Comparison of ENCODE assay signal across 8 cellular contexts in the genomic region with DNA sequence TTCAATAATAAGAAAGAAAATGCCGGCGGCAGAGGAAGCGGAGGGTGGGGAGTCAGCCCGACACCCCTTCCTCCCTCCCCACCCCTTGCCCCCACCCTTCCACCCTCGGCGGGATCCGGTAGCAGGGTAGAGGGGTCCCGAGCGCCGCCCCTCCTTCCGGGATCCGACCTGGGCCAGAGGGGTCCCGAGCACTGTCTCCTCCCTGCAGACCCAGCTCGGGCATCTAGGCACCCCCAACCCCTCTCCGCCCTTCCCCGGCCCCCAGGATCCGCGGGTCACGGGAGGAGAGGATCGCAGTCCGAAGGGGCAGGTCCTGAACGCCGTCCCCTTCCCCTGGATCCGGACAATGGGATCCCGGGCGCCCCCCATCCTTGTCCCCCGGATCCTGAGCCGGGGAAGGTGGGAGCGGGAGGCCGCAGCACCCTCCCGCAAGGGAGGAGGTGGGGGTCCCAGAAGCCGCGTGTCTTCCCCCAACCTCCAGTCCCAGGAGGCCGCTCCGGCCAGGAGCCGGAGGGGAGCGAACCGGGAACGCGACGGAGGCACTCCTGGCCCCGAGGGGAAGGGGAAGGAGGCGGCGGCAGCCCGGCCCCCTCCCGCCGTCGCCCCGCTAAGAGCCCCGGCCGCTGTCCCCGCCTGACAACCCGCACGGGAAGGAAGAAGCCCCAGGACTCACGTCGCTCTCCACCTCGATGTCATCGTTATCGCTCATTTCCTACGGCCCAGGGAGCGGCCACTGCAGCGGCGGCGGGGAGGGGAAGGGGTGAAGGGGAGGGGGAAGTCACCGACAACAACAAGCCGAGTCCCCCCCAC. TPM values are rescaled to one million over a fixed set of nuclear protein-coding genes. Genes with fewer than 3 reads are reported as not detected.
DNase-seq lines count a peak whose midpoint lies in the region; ATAC-seq and TF ChIP-seq lines count a peak whose summit lies in the region.

No MANE protein-coding gene starts in this region.

- H3K4me3 ChIP-seq in dorsolateral prefrontal cortex (peak overlapping the region; percentile 70 to 99 (median 93)), mononuclear cell (ENCODE audit: low read length) (peak overlapping the region; percentile 92)

- no peaks in the 10 kb centered on the region for H3K9me3 ChIP-seq in mononuclear cell (ENCODE audit: low read depth, low read length)

- ATAC-seq in HG03159 (IDR thresholded peaks at IDR 0.05; ENCODE audit: unreplicated experiment) (peak; percentile 31), HG02973 (IDR thresholded peaks at IDR 0.05; ENCODE audit: unreplicated experiment) (no peak)

- DNase-seq in Daoy (ENCODE audit: low read depth) (peak; percentile 15), dorsolateral prefrontal cortex (peak in 1 of 10 donors; percentile 47), NCI-H226 (no peak)
- DNase-seq in activated CD4-positive, alpha-beta T cell treated with anti-CD3 and anti-CD28 coated beads for 4 hours = peak; percentile 33 to 41
- peak; percentile 18 for DNase-seq in stimulated activated CD8-positive, alpha-beta memory T cell treated with anti-CD3 and anti-CD28 coated beads, Interleukin-7, amount 100 ng/mL, for 24 hours (ENCODE audit: low read depth)

- intact Hi-C loops in dorsolateral prefrontal cortex (cut with DNase I) = loop anchor here (1.0 to 5.0 kb wide), 3 partner anchors 115 to 310 kb away; partner anchors contain the start of genes FNTB (in 2 of the 2) and FUT8 (in 1 of the 2)

- H3K27me3 ChIP-seq in dorsolateral prefrontal cortex (no peaks in the 10 kb centered on the region), mononuclear cell (ENCODE audit: insufficient read depth, low read length) (no peaks in the 10 kb centered on the region)

- H3K27ac ChIP-seq in dorsolateral prefrontal cortex = peak overlapping the region in 54 of 59 donors; percentile 14 to 92 (median 77)

- TF ChIP-seq CTCF in dorsolateral prefrontal cortex (IDR thresholded peaks at IDR 0.05 in 54 of 56, conservative IDR thresholded peaks at IDR 0.05 in 2 of 56; ENCODE audit: low read depth in 1 of 56, partially characterized antibody in 56 of 56) = no peak

- H3K4me1 ChIP-seq in mononuclear cell (ENCODE audit: insufficient read depth, low read length) = peaks cover 45% of the 10 kb centered on the region

RNA-seq across cellular contexts. Expression of gene MAX, which starts 0.5 kb away (rescaled TPM):
- 40.7 and 51.3 TPM in 2 replicates for total RNA-seq in Daoy (2014; rRNA removed; shearing (Covaris generic))
- 100 to 1,000 TPM in 81 of 120 experiments, 10 to 100 TPM in 39; 73.6 to 138 (median 106) TPM for total RNA-seq in dorsolateral prefrontal cortex
- total RNA-seq in mononuclear cell = 158 TPM
